8 cellular contexts compared by ENCODE assay signal in the genomic region with DNA sequence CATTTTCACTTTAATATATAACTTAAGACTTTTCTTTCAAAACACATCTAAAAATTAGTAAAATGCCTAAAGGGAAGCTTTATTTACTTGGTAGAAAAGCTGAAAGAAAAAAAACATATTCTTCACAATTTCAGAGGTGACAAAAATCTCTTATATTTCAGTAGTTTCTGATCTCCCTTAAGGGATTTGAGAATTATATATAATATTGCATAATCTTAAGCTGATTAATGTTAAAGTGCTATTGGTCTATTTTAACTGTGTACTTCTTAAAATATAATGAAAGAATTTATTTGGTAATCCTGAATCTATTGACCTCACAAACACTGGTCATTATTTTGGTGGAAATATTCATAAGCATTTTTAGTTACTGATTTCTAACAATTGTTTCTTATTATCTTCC. TPM values are rescaled to one million over a fixed set of nuclear protein-coding genes. Genes with fewer than 3 reads are reported as not detected.
DNase-seq lines count a peak whose midpoint lies in the region; ATAC-seq and TF ChIP-seq lines count a peak whose summit lies in the region.

No MANE protein-coding gene starts in this region.

- no peaks in the 10 kb centered on the region for H3F3A ChIP-seq in smooth muscle cell (ENCODE audit: low read depth)

- H3K4me3 Mint-ChIP-seq in activated CD4-positive, alpha-beta memory T cell treated with anti-CD3 and anti-CD28 coated beads for 36 hours, result peak overlapping the region; percentile 94

- H3K79me2 ChIP-seq in HCT116 (ENCODE audit: insufficient read depth, low read length) (peaks cover 24% of the 10 kb centered on the region), smooth muscle cell (ENCODE audit: low read depth) (peaks cover 25% of the 10 kb centered on the region)

- POLR2A ChIA-PET in HCT116 (lab: Charles Lee), result interaction anchor here (3.1 kb wide), 1 partner anchor 179 kb away, joined by 19 read pairs; a partner anchor contains a TSS
- POLR2A ChIA-PET in activated CD4-positive, alpha-beta memory T cell treated with anti-CD3 and anti-CD28 coated beads for 36 hours (lab: Charles Lee), result interaction anchor here (0.6 to 0.8 kb wide), 2 partner anchors 31 to 179 kb away, joined by 3 to 4 read pairs; a partner anchor contains a TSS

- H3K4me1 ChIP-seq in HCT116 (ENCODE audit: control insufficient read depth in 1 of 2, insufficient read depth in 2 of 2, low read length in 2 of 2) (peaks cover 15 to 42% of the 10 kb centered on the region in 2 experiments), right cardiac atrium (ENCODE audit: control insufficient read depth, insufficient read depth, low read length) (peaks cover 3% of the 10 kb centered on the region), smooth muscle cell (ENCODE audit: low read depth) (peaks cover 19% of the 10 kb centered on the region)

- no TSS peak for BruUV-seq in HCT116 (replicated peaks; lab: Mats Ljungman, UMichigan)

- peaks cover 2% of the 10 kb centered on the region for H3K36me3 Mint-ChIP-seq in activated CD4-positive, alpha-beta memory T cell treated with anti-CD3 and anti-CD28 coated beads for 36 hours

- H3K9ac ChIP-seq in HCT116 (ENCODE audit: low read length) (peak overlapping the region; percentile 87), smooth muscle cell (ENCODE audit: low read depth) (peak overlapping the region; percentile 86)

- H3K9me3 Mint-ChIP-seq in activated CD4-positive, alpha-beta memory T cell treated with anti-CD3 and anti-CD28 coated beads for 36 hours, result no peaks in the 10 kb centered on the region

- H3K36me3 ChIP-seq in HCT116 (ENCODE audit: control insufficient read depth in 1 of 2, insufficient read depth in 2 of 2, low read length in 2 of 2) (peaks cover 0 to 6% of the 10 kb centered on the region in 2 experiments; a peak in 2 of 4 replicates), smooth muscle cell (ENCODE audit: low read depth) (no peaks in the 10 kb centered on the region)

- H3K4me2 ChIP-seq in HCT116 (ENCODE audit: low read length), result peak overlapping the region; percentile 81
- peak overlapping the region; percentile 95 for H3K4me2 ChIP-seq in smooth muscle cell

- H3K27me3 Mint-ChIP-seq in activated CD4-positive, alpha-beta memory T cell treated with anti-CD3 and anti-CD28 coated beads for 36 hours, result no peaks in the 10 kb centered on the region

- peaks cover 33% of the 10 kb centered on the region for H3K4me1 Mint-ChIP-seq in activated CD4-positive, alpha-beta memory T cell treated with anti-CD3 and anti-CD28 coated beads for 36 hours (ENCODE audit: low read depth)

- H3K9me2 ChIP-seq in HCT116 (ENCODE audit: insufficient read depth), result no peaks in the 10 kb centered on the region

- intact Hi-C loops in HCT116 (cut with micrococcal nuclease) (loop anchor here (2.0 kb wide), 1 partner anchor 56 kb away; the partner anchor contains the start of gene OTUD7B), right cardiac atrium (cut with DNase I) (loop anchor here in 1 of 4 donors (10.0 kb wide), 1 partner anchor 52 kb away; the partner anchor contains the start of gene OTUD7B)
- intact Hi-C loops in activated CD4-positive, alpha-beta memory T cell treated with anti-CD3 and anti-CD28 coated beads for 36 hours (cut with micrococcal nuclease), result loop anchor here (2.0 to 5.0 kb wide), 2 partner anchors 59 to 94 kb away; no protein-coding TSS in a partner anchor

- peak overlapping the region; percentile 96 for H3K27ac Mint-ChIP-seq in activated CD4-positive, alpha-beta memory T cell treated with anti-CD3 and anti-CD28 coated beads for 36 hours

- H4K20me1 ChIP-seq in HCT116 (ENCODE audit: insufficient read depth) (no peaks in the 10 kb centered on the region), smooth muscle cell (ENCODE audit: low read depth) (no peaks in the 10 kb centered on the region)

- DNase-seq in HCT116 (ENCODE audit: low read depth, low spot score), result no peak
- no peak for DNase-seq in activated CD4-positive, alpha-beta memory T cell treated with anti-CD3 and anti-CD28 coated beads for 36 hours
- no peak for DNase-seq in right cardiac atrium
- no peak for DNase-seq in smooth muscle cell (lab: John Stamatoyannopoulos, UW; ENCODE audit: unreplicated experiment)
- no peak for DNase-seq in HPDE6-E6E7 (ENCODE audit: extremely low spot score)
- no peak for DNase-seq in hypothalamus (lab: John Stamatoyannopoulos, UW)

- H3K9me3 ChIP-seq in HCT116 (ENCODE audit: control insufficient read depth in 1 of 2, insufficient read depth in 1 of 2, low read depth in 1 of 2, low read length in 2 of 2), result no peaks in the 10 kb centered on the region
- H3K9me3 ChIP-seq in right cardiac atrium (ENCODE audit: control insufficient read depth, low read length), result no peaks in the 10 kb centered on the region
- H3K9me3 ChIP-seq in smooth muscle cell (replicated peaks; ENCODE audit: low read depth), result no peaks in the 10 kb centered on the region

- no peak for ATAC-seq in HCT116
- ATAC-seq in right cardiac atrium, result no peak
- ATAC-seq in HG03432 (IDR thresholded peaks at IDR 0.05; ENCODE audit: unreplicated experiment), result no peak
- ATAC-seq in HG02885 (IDR thresholded peaks at IDR 0.05; ENCODE audit: poor library complexity, unreplicated experiment), result no peak

- no peak for TF ChIP-seq CTCF in HCT116 (IDR thresholded peaks at IDR 0.05 in 2 of 3, conservative IDR thresholded peaks at IDR 0.05 in 1 of 3; ENCODE audit: borderline replicate concordance in 1 of 3, insufficient read depth in 1 of 3, low read depth in 2 of 3, low read length in 2 of 3)
- TF ChIP-seq CTCF in smooth muscle cell (IDR thresholded peaks at IDR 0.05; ENCODE audit: borderline replicate concordance, insufficient read depth, poor library complexity, severe bottlenecking), result no peak

- TF ChIP-seq POLR2A in HCT116 (IDR thresholded peaks at IDR 0.05; ENCODE audit: borderline replicate concordance, extremely low read depth, insufficient read depth, insufficient read length), result no peak

- CTCF ChIA-PET in HCT116 (lab: Charles Lee), result no interaction called here
- CTCF ChIA-PET in activated CD4-positive, alpha-beta memory T cell treated with anti-CD3 and anti-CD28 coated beads for 36 hours (lab: Charles Lee), result interaction anchor here (1.3 to 1.6 kb wide), 3 partner anchors 102 to 137 kb away, joined by 3 to 9 read pairs (median 7); no protein-coding TSS in a partner anchor

- H3K27ac ChIP-seq in HCT116 (ENCODE audit: low read depth, low read length) (peak overlapping the region; percentile 94; the same call in 1 of the 2 replicates), right cardiac atrium (ENCODE audit: low read length) (no peak overlapping the region), smooth muscle cell (ENCODE audit: low read depth) (peak overlapping the region; percentile 93)

- H3K4me3 ChIP-seq in HCT116 (replicated peaks in 1 of 2; ENCODE audit: low read depth in 1 of 2, low read length in 2 of 2) (peak overlapping the region; percentile 78 to 83), right cardiac atrium (ENCODE audit: low read length) (peak overlapping the region; percentile 97), smooth muscle cell (peak overlapping the region; percentile 87)

- TF ChIP-seq RAD21 in HCT116 (IDR thresholded peaks at IDR 0.05; ENCODE audit: low read depth), result no peak

- peak overlapping the region; percentile 47 for H2AFZ ChIP-seq in HCT116 (ENCODE audit: low read depth, low read length, poor library complexity, severe bottlenecking)
- peak overlapping the region; percentile 99 for H2AFZ ChIP-seq in smooth muscle cell (ENCODE audit: low read depth)

- H3K27me3 ChIP-seq in HCT116 (ENCODE audit: insufficient read depth, low read length) (no peaks in the 10 kb centered on the region), right cardiac atrium (ENCODE audit: control insufficient read depth, insufficient read depth) (no peaks in the 10 kb centered on the region), smooth muscle cell (ENCODE audit: low read depth) (no peaks in the 10 kb centered on the region)

- RAD21 ChIA-PET in HCT116 (lab: Charles Lee; ENCODE audit: low non-redundant PET in 1 of 2, low total read pairs in 2 of 2, uncharacterized antibody in 2 of 2, unreplicated experiment in 2 of 2), result no interaction called here

TF ChIP-seq in HCT116, 20 proteins besides CTCF, POLR2A, EP300 and RAD21 (continues in another document):
- TF ChIP-seq EZH2phosphoT487 (IDR thresholded peaks at IDR 0.05; ENCODE audit: borderline replicate concordance) (no peak), FOSL1 (IDR thresholded peaks at IDR 0.05; ENCODE audit: low read depth) (no peak), CEBPB (IDR thresholded peaks at IDR 0.05; ENCODE audit: low read depth) (no peak), YY1 (IDR thresholded peaks at IDR 0.05; ENCODE audit: extremely low read depth, insufficient replicate concordance, low read depth, low read length) (no peak), SIN3A (IDR thresholded peaks at IDR 0.05; ENCODE audit: low read depth) (no peak), MAX (IDR thresholded peaks at IDR 0.05) (no peak), ATF3 (IDR thresholded peaks at IDR 0.05) (no peak), ZFX (IDR thresholded peaks at IDR 0.05) (no peak), ELF1 (IDR thresholded peaks at IDR 0.05; ENCODE audit: borderline replicate concordance, low read depth) (no peak), ZNF274 (IDR thresholded peaks at IDR 0.05; ENCODE audit: low read depth, low read length) (no peak), TCF7L2 (IDR thresholded peaks at IDR 0.05; ENCODE audit: borderline replicate concordance, extremely low read depth, insufficient read depth, insufficient read length) (no peak)

RNA-seq across cellular contexts. Expression of gene VPS45, which starts 1.2 kb away (rescaled TPM):
- total RNA-seq in HCT116 (2021; ENCODE audit: unreplicated experiment), result 28.1 TPM
- 11.5 and 16.9 TPM in 2 replicates for polyA plus RNA-seq in HCT116 (2012)
- 10 to 100 TPM; 26.5 to 28.3 TPM for total RNA-seq in activated CD4-positive, alpha-beta memory T cell treated with anti-CD3 and anti-CD28 coated beads for 36 hours
- 10 to 100 TPM; 46.3 to 54.3 (median 48.8) TPM for total RNA-seq in right cardiac atrium
- polyA plus RNA-seq in right cardiac atrium, result 40.0 TPM
- total RNA-seq in smooth muscle cell, result 44.7 and 49.6 TPM in 2 replicates
- 28.6 and 30.2 TPM in 2 replicates for polyA plus RNA-seq in smooth muscle cell

RNA-seq across cellular contexts. Expression of gene OTUD7B, which starts 55.8 kb away (rescaled TPM):
- total RNA-seq in HCT116 (2021; ENCODE audit: unreplicated experiment), result 23.7 TPM
- 8.2 and 9.1 TPM in 2 replicates for polyA plus RNA-seq in HCT116 (2012)
- total RNA-seq in activated CD4-positive, alpha-beta memory T cell treated with anti-CD3 and anti-CD28 coated beads for 36 hours, result 10 to 100 TPM; 23.8 to 24.7 TPM
- 10 to 100 TPM; 23.3 to 27.2 (median 26.5) TPM for total RNA-seq in right cardiac atrium
- 9.6 TPM for polyA plus RNA-seq in right cardiac atrium
- 10.8 and 16.1 TPM in 2 replicates for total RNA-seq in smooth muscle cell
- polyA plus RNA-seq in smooth muscle cell, result 1.9 and 2.7 TPM in 2 replicates
